In the genomic region with DNA sequence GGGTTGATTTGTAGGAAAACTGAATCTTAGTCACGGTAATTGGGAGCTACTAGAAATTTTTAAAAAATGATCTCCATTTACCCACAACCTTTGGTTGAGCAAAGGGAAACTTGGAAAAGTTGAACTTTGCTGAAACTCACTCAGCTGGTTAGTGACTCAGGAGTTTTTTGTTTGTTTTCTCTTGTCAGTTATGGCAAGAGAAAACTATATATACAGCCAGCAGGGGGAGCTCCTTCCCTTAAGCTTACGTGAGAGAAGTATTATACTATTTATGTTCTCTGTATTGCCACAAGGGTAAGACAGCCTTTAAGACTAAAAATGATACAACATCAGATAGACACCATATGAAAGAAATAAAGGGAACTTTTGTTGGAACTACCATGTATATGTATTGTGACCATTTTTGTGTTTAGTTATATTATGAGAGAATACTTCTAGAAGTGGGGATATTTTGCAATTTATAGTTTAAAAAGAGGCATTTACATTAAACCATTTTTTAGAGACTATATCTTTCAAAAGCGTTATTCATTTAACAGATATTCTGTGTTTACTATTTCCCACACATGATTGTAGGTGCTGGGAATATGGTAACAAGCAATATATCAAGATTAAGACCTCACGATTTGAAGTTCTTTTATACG, we compare ENCODE assay signal across 8 cellular contexts. TPM values are rescaled to one million over a fixed set of nuclear protein-coding genes. Genes with fewer than 3 reads are reported as not detected.
DNase-seq lines count a peak whose midpoint lies in the region; ATAC-seq and TF ChIP-seq lines count a peak whose summit lies in the region.

No MANE protein-coding gene starts in this region.

- no peaks in the 10 kb centered on the region for H3K4me1 Mint-ChIP-seq in activated CD4-positive, alpha-beta T cell treated with anti-CD3 and anti-CD28 coated beads, Interleukin-2, amount 10 ng/mL, durations not matched to agents 24 days and 14 days
- H3K4me1 Mint-ChIP-seq in naive thymus-derived CD4-positive, alpha-beta T cell, result peaks cover 0 to 3% (median 0%) of the 10 kb centered on the region in 7 donors

- in situ Hi-C loops in transverse colon (cut with MboI; ENCODE audit: low pct_ligation_motif_present in 1 of 4, low pct_unique_long_range_greater_than_20kb in 1 of 4, low sequenced_read_pairs in 3 of 4), result no loop called here

- WGBS in transverse colon (ENCODE audit: low coverage in 1 of 2), 2 donors, result 50 to 53% methylated on average over 5 of the region's 5 CpGs

- POLR2A ChIA-PET in naive thymus-derived CD4-positive, alpha-beta T cell (lab: Charles Lee), result interaction anchor here (0.7 kb wide), 2 partner anchors 224 to 247 kb away, joined by 4 to 5 read pairs; no protein-coding TSS in a partner anchor

- no peaks in the 10 kb centered on the region for H3K9me3 Mint-ChIP-seq in activated CD4-positive, alpha-beta T cell treated with anti-CD3 and anti-CD28 coated beads, Interleukin-2, amount 10 ng/mL, durations not matched to agents 24 days and 14 days
- H3K9me3 Mint-ChIP-seq in naive thymus-derived CD4-positive, alpha-beta T cell, result no peaks in the 10 kb centered on the region

- no peaks in the 10 kb centered on the region for H3K27me3 ChIP-seq in naive thymus-derived CD4-positive, alpha-beta T cell (ENCODE audit: control insufficient read depth in 2 of 2, insufficient read depth in 2 of 2, low read length in 2 of 2)
- H3K27me3 ChIP-seq in transverse colon, result no peaks in the 10 kb centered on the region

- H3K27me3 Mint-ChIP-seq in activated CD4-positive, alpha-beta T cell treated with anti-CD3 and anti-CD28 coated beads, Interleukin-2, amount 10 ng/mL, durations not matched to agents 24 days and 14 days, result peaks cover 28% of the 10 kb centered on the region
- H3K27me3 Mint-ChIP-seq in naive thymus-derived CD4-positive, alpha-beta T cell, result peaks cover 12 to 28% (median 15%) of the 10 kb centered on the region in 5 donors

- no peaks in the 10 kb centered on the region for H3K36me3 ChIP-seq in naive thymus-derived CD4-positive, alpha-beta T cell (ENCODE audit: control insufficient read depth in 2 of 3, insufficient read depth in 3 of 3, low read length in 3 of 3)
- no peaks in the 10 kb centered on the region for H3K36me3 ChIP-seq in transverse colon

- no peak overlapping the region for H3K27ac Mint-ChIP-seq in activated CD4-positive, alpha-beta T cell treated with anti-CD3 and anti-CD28 coated beads, Interleukin-2, amount 10 ng/mL, durations not matched to agents 24 days and 14 days
- H3K27ac Mint-ChIP-seq in naive thymus-derived CD4-positive, alpha-beta T cell, result no peak overlapping the region

- no peaks in the 10 kb centered on the region for H3K9me3 ChIP-seq in naive thymus-derived CD4-positive, alpha-beta T cell (ENCODE audit: control insufficient read depth in 2 of 3, low read length in 3 of 3)
- H3K9me3 ChIP-seq in transverse colon, result no peaks in the 10 kb centered on the region

- no peaks in the 10 kb centered on the region for H3K4me1 ChIP-seq in naive thymus-derived CD4-positive, alpha-beta T cell (ENCODE audit: control insufficient read depth in 2 of 2, insufficient read depth in 2 of 2, low read length in 2 of 2)
- H3K4me1 ChIP-seq in transverse colon, result peaks cover 0 to 10% (median 1%) of the 10 kb centered on the region in 4 donors

- no peak for TF ChIP-seq POLR2A in transverse colon (IDR thresholded peaks at IDR 0.05)

- DNase-seq in D341Med (ENCODE audit: low spot score) (peak; percentile 59), NCI-H526 (lab: John Stamatoyannopoulos, UW) (peak; percentile 73 to 90), epithelial cell of prostate (ENCODE audit: low read depth, low spot score) (peak; percentile 78), transverse colon (peak; percentile 68)
- DNase-seq in activated CD4-positive, alpha-beta T cell treated with anti-CD3 and anti-CD28 coated beads, Interleukin-2, amount 10 ng/mL, durations not matched to agents 24 days and 14 days, result peak; percentile 89
- peak in 8 of 9 donors; percentile 33 to 67 (median 58) for DNase-seq in naive thymus-derived CD4-positive, alpha-beta T cell

- H3K4me3 Mint-ChIP-seq in activated CD4-positive, alpha-beta T cell treated with anti-CD3 and anti-CD28 coated beads, Interleukin-2, amount 10 ng/mL, durations not matched to agents 24 days and 14 days, result no peak overlapping the region
- H3K4me3 Mint-ChIP-seq in naive thymus-derived CD4-positive, alpha-beta T cell, result no peak overlapping the region

- no peaks in the 10 kb centered on the region for H3K36me3 Mint-ChIP-seq in activated CD4-positive, alpha-beta T cell treated with anti-CD3 and anti-CD28 coated beads, Interleukin-2, amount 10 ng/mL, durations not matched to agents 24 days and 14 days (ENCODE audit: low read depth)
- H3K36me3 Mint-ChIP-seq in naive thymus-derived CD4-positive, alpha-beta T cell, result peaks cover 0 to 6% (median 0%) of the 10 kb centered on the region in 5 donors

- intact Hi-C loops in activated CD4-positive, alpha-beta T cell treated with anti-CD3 and anti-CD28 coated beads, Interleukin-2, amount 10 ng/mL, durations not matched to agents 24 days and 14 days (cut with micrococcal nuclease), result loop anchor here (1.0 to 2.0 kb wide), 2 partner anchors 327 to 436 kb away; no protein-coding TSS in a partner anchor
- intact Hi-C loops in naive thymus-derived CD4-positive, alpha-beta T cell (cut with micrococcal nuclease), result loop anchor here (1.0 to 10.0 kb wide), 6 partner anchors 247 to 1290 kb away; partner anchors contain the start of gene WIF1 (in 1 of the 2)
- intact Hi-C loops in transverse colon (cut with DNase I; ENCODE audit: low total_unique reads), result no loop called here

- TF ChIP-seq EP300 in transverse colon (IDR thresholded peaks at IDR 0.05; ENCODE audit: low read depth), result no peak

- CTCF ChIA-PET in naive thymus-derived CD4-positive, alpha-beta T cell (lab: Charles Lee), result interaction anchor here (0.6 to 2.2 kb wide), 6 partner anchors 13 to 327 kb away, joined by 3 to 9 read pairs (median 3); no protein-coding TSS in a partner anchor

- H3K27ac ChIP-seq in epithelial cell of prostate, result no peak overlapping the region
- H3K27ac ChIP-seq in naive thymus-derived CD4-positive, alpha-beta T cell (ENCODE audit: low read depth, low read length), result no peak overlapping the region
- no peak overlapping the region for H3K27ac ChIP-seq in transverse colon

- ATAC-seq in GM21360 (IDR thresholded peaks at IDR 0.05; ENCODE audit: unreplicated experiment), result peak; percentile 69
- peak; percentile 42 for ATAC-seq in HG03575 (IDR thresholded peaks at IDR 0.05; ENCODE audit: extremely low read depth, insufficient number of reproducible peaks, low FRiP score, unreplicated experiment)
- ATAC-seq in naive thymus-derived CD4-positive, alpha-beta T cell, result peak; percentile 96

- TF ChIP-seq CTCF in transverse colon (IDR thresholded peaks at IDR 0.05), result peak; percentile 60 to 82 (median 79)

- H3K4me3 ChIP-seq in naive thymus-derived CD4-positive, alpha-beta T cell (ENCODE audit: low read length), result no peak overlapping the region
- H3K4me3 ChIP-seq in transverse colon, result no peak overlapping the region

RNA-seq across cellular contexts. Expression of gene TBC1D30, which starts 28.1 kb away (rescaled TPM):
- 0.95 and 1.7 TPM in 2 replicates for total RNA-seq in activated CD4-positive, alpha-beta T cell treated with anti-CD3 and anti-CD28 coated beads, Interleukin-2, amount 10 ng/mL, durations not matched to agents 24 days and 14 days
- 1 to 10 TPM in 2 of 5 experiments, under 1 TPM in 2, not detected in 1; 0.45 to 1.5 (median 0.80) TPM for total RNA-seq in naive thymus-derived CD4-positive, alpha-beta T cell
- under 1 TPM; 0.13 to 0.52 TPM for polyA plus RNA-seq in naive thymus-derived CD4-positive, alpha-beta T cell
- total RNA-seq in transverse colon, result 1 to 10 TPM in 3 of 4 donors, under 1 TPM in 1; 0.37 to 9.4 (median 6.5) TPM

RNA-seq across cellular contexts. Expression of gene GNS, which starts 37.1 kb away (rescaled TPM):
- 19.9 and 20.5 TPM in 2 replicates for total RNA-seq in activated CD4-positive, alpha-beta T cell treated with anti-CD3 and anti-CD28 coated beads, Interleukin-2, amount 10 ng/mL, durations not matched to agents 24 days and 14 days
- total RNA-seq in naive thymus-derived CD4-positive, alpha-beta T cell, result 10 to 100 TPM; 24.4 to 62.8 (median 35.2) TPM
- polyA plus RNA-seq in naive thymus-derived CD4-positive, alpha-beta T cell, result 10 to 100 TPM; 39.5 to 48.2 TPM
- total RNA-seq in transverse colon, result 10 to 100 TPM; 22.3 to 67.0 (median 48.3) TPM

Comparison
In these comparisons a context has a peak if more than half of its experiments do, and no peak if none do; other contexts are left out.
1. ATAC-seq: peak in every context shown above with its lines; median percentile 96 in naive thymus-derived CD4-positive, alpha-beta T cell; 69 in GM21360; 42 in HG03575.